ENCODE assay signal across 27 cellular contexts in the genomic region with DNA sequence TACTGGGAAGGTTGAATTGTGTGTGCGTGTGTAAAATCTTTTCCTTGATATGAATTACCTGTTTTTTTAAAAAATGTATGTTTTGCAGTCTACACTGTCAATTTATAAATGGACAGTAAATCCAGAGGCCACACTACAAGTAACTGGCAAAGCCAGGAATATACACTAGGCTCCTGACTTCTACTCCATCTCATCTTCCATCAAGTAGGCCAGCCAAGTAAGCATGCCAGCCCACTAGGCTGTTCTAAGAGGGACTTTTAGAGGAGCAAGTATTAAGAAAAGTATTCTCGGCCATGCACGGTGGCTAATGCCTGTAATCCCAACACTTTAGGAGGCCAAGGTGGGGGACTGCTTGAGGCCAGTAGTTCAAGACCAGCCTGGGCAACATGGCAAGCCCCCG.
"Had no signal": no experiment of that assay in that cellular context is flagged by ENCODE, and none has a peak within 500 bp of the region (broad histone marks: within the 10 kb centered on the region; RNA-seq: fewer than 3 reads in every experiment).

No MANE protein-coding gene starts in this region.

- FAIRE-seq: urothelium cell line had no signal

- H3K4me3 ChIP-seq: stomach, suprapubic skin, testis, thoracic aorta, thyroid gland, tibial artery, tibial nerve, transverse colon, upper lobe of left lung, upper lobe of right lung, uterus, vagina had no signal

- H3K4me1 ChIP-seq: stomach, suprapubic skin, testis, thyroid gland, tibial artery, tibial nerve, transverse colon, upper lobe of left lung, upper lobe of right lung, uterus, vagina had no signal

- DNase-seq: stimulated activated CD4-positive, alpha-beta T cell treated with anti-CD3 and anti-CD28 coated beads, Interleukin-2, amount 100 ng/mL, for 48 hours; stimulated activated CD4-positive, alpha-beta T cell treated with anti-CD3 and anti-CD28 coated beads, Interleukin-4, amount 100 ng/mL, for 1 hour; stimulated activated CD4-positive, alpha-beta T cell treated with anti-CD3 and anti-CD28 coated beads, Interleukin-4, amount 100 ng/mL, for 24 hours; stimulated activated CD4-positive, alpha-beta T cell treated with anti-CD3 and anti-CD28 coated beads, Interleukin-4, amount 100 ng/mL, for 4 hours; stimulated activated CD8-positive, alpha-beta memory T cell treated with anti-CD3 and anti-CD28 coated beads, Interleukin-4, amount 100 ng/mL, for 48 hours; stimulated activated naive B cell treated with anti-CD40 and anti-IgM and Interleukin-4, amounts not matched to agents 10 μg/mL and 1 μg/mL and 100 μg/mL, for 72 hours; stimulated activated naive CD4-positive, alpha-beta T cell; stimulated activated naive CD4-positive, alpha-beta T cell treated with Interleukin-2 at 50 U/mL for 16 hours; stimulated activated naive CD8-positive, alpha-beta T cell treated with anti-CD3 and anti-CD28 coated beads, Interleukin-15, amount 100 ng/mL, for 72 hours; stimulated activated naive CD8-positive, alpha-beta T cell treated with anti-CD3 and anti-CD28 coated beads, Interleukin-15, Interleukin-2, amounts not matched to agents 100 U/mL and 50 U/mL, for 24 hours; stomach; substantia nigra; testis; thyroid gland; tibial artery; transverse colon; trophoblast cell; upper lobe of left lung; upper lobe of right lung; uterus had no signal

- H3K27me3 ChIP-seq: stomach, suprapubic skin, testis, thyroid gland, tibial artery, tibial nerve, transverse colon, upper lobe of left lung, uterus, vagina had no signal

- H3K27ac ChIP-seq: stomach, suprapubic skin, testis, thoracic aorta, thyroid gland, tibial artery, tibial nerve, transverse colon, upper lobe of left lung, upper lobe of right lung, uterus, vagina had no signal

- H3K36me3 ChIP-seq: thyroid gland, uterus had no signal

- ATAC-seq: stimulated activated effector memory CD8-positive, alpha-beta T cell treated with anti-CD3 and anti-CD28 coated beads, Interleukin-12 subunit alpha, Interleukin-12 subunit beta, amount 100 ng/mL, for 72 hours; stimulated activated memory B cell treated with anti-CD40 and anti-IgM and Interleukin-4, amounts not matched to agents 10 μg/mL and 1 μg/mL and 100 μg/mL, for 72 hours; stimulated activated naive B cell treated with anti-CD40 and anti-IgM and Interleukin-4, amounts not matched to agents 10 μg/mL and 1 μg/mL and 100 μg/mL, for 72 hours; stimulated activated naive CD8-positive, alpha-beta T cell treated with anti-CD3 and anti-CD28 coated beads, Interleukin-15, amount 100 ng/mL, for 72 hours; stimulated activated naive CD8-positive, alpha-beta T cell treated with anti-CD3 and anti-CD28 coated beads, Interleukin-15, Interleukin-2, amounts not matched to agents 100 U/mL and 50 U/mL, for 24 hours; upper lobe of right lung had no signal

- H3K9me3 ChIP-seq: stomach, suprapubic skin, testis, thoracic aorta, thyroid gland, tibial artery, tibial nerve, transverse colon, upper lobe of left lung, upper lobe of right lung, uterus, vagina had no signal
